ENCODE assay signal across 9 cellular contexts in genomic region chr4:76200771-76201224, GRCh38. TPM values are rescaled to one million over a fixed set of nuclear protein-coding genes. Genes with fewer than 3 reads are reported as not detected.
A peak's percentile ranks its signal among the peaks of the same experiment; 100 is the strongest.
DNase-seq lines count a peak whose midpoint lies in the region; ATAC-seq lines count a peak whose summit lies in the region.
"Had no signal": no experiment of that assay in that cellular context is flagged by ENCODE, and none has a peak within 500 bp of the region (broad histone marks: within the 10 kb centered on the region; RNA-seq: fewer than 3 reads in every experiment).

No MANE protein-coding gene starts in this region.

- H3K4me1 ChIP-seq in trophoblast cell (ENCODE audit: control insufficient read depth in 1 of 2, insufficient read depth in 2 of 2, low read length in 2 of 2) = peaks cover 0 to 2% of the 10 kb centered on the region in 2 experiments

- H4K8ac ChIP-seq in trophoblast cell (ENCODE audit: low read depth, low read length) = no peak overlapping the region

- peaks cover 0 to 2% of the 10 kb centered on the region in 2 experiments for H3K36me3 ChIP-seq in trophoblast cell (ENCODE audit: control insufficient read depth in 1 of 2, insufficient read depth in 2 of 2, low read length in 2 of 2)

- no peak overlapping the region for H4K91ac ChIP-seq in trophoblast cell (ENCODE audit: low read depth, low read length)

- no CpG with 5 or more reads among the region's 4 CpGs for WGBS in trophoblast cell (ENCODE audit: extremely low coverage, insufficient coverage, insufficient read length)

- no peak overlapping the region for H3K18ac ChIP-seq in trophoblast cell (ENCODE audit: low read length)

- H2BK5ac ChIP-seq in trophoblast cell (ENCODE audit: low read depth, low read length, poor library complexity) = no peak overlapping the region

- DNase-seq in GF-D8 (lab: John Stamatoyannopoulos, UW) = peak; percentile 61
- peak; percentile 53 for DNase-seq in NCI-H2196 (lab: John Stamatoyannopoulos, UW; ENCODE audit: unreplicated experiment)
- no peak for DNase-seq in central memory CD8-positive, alpha-beta T cell (ENCODE audit: low spot score in 2 of 2)
- DNase-seq in trophoblast cell = peak; percentile 83 to 94
- DNase-seq in occipital lobe (lab: John Stamatoyannopoulos, UW) = no peak
- DNase-seq in activated CD4-positive, alpha-beta T cell treated with anti-CD3 and anti-CD28 coated beads for 1 hour = no peak
- DNase-seq in Ammon's horn (ENCODE audit: low spot score) = no peak
- DNase-seq: brain microvascular endothelial cell had no signal

- H3K4me3 Mint-ChIP-seq in central memory CD8-positive, alpha-beta T cell = peak overlapping the region; percentile 8

- no peak overlapping the region for H3K4ac ChIP-seq in trophoblast cell (ENCODE audit: low read depth, low read length)

- no peak for ATAC-seq in central memory CD8-positive, alpha-beta T cell (replicated peaks; ENCODE audit: extremely low read depth, poor library complexity, severe bottlenecking)
- ATAC-seq in HG03097 (IDR thresholded peaks at IDR 0.05; ENCODE audit: low FRiP score, unreplicated experiment) = no peak

- no peak overlapping the region for H3K27ac ChIP-seq in trophoblast cell (ENCODE audit: low read depth, low read length)

- no peak overlapping the region for H3K14ac ChIP-seq in trophoblast cell (ENCODE audit: low read length)

- H3K9me3 ChIP-seq in trophoblast cell (ENCODE audit: insufficient read depth, low read depth, low read length) = no peaks in the 10 kb centered on the region

- no peaks in the 10 kb centered on the region for H3K79me1 ChIP-seq in trophoblast cell (ENCODE audit: low read length)

- H2AFZ ChIP-seq in trophoblast cell (ENCODE audit: insufficient read depth, low read length, poor library complexity) = no peak overlapping the region

- no peaks in the 10 kb centered on the region for H3K27me3 ChIP-seq in trophoblast cell (ENCODE audit: insufficient read depth, low read length)
- H3K27me3 ChIP-seq: brain microvascular endothelial cell had no signal

- H3K9me3 Mint-ChIP-seq in central memory CD8-positive, alpha-beta T cell = no peaks in the 10 kb centered on the region

- no peak overlapping the region for H3K4me3 ChIP-seq in trophoblast cell (ENCODE audit: low read depth, low read length)

- H2BK12ac ChIP-seq in trophoblast cell (ENCODE audit: low read length) = no peak overlapping the region

- no peak overlapping the region for H3K4me2 ChIP-seq in trophoblast cell (ENCODE audit: low read length)

- H3K27ac Mint-ChIP-seq in central memory CD8-positive, alpha-beta T cell (ENCODE audit: low read depth) = no peak overlapping the region

- H3K36me3 Mint-ChIP-seq in central memory CD8-positive, alpha-beta T cell (ENCODE audit: insufficient read depth) = no peaks in the 10 kb centered on the region

- no peak overlapping the region for H2AK5ac ChIP-seq in trophoblast cell (ENCODE audit: low read length)

- no peak overlapping the region for H4K12ac ChIP-seq in trophoblast cell (ENCODE audit: low read depth, low read length)

- H3K9ac ChIP-seq in trophoblast cell (ENCODE audit: low read length) = no peak overlapping the region

- no peak overlapping the region for H3K23ac ChIP-seq in trophoblast cell (ENCODE audit: low read length)

- no peak overlapping the region for H2BK120ac ChIP-seq in trophoblast cell (ENCODE audit: insufficient read depth, low read length, poor library complexity)

- H3K4me1 Mint-ChIP-seq in central memory CD8-positive, alpha-beta T cell = peaks cover 37% of the 10 kb centered on the region

- no peaks in the 10 kb centered on the region for H3K27me3 Mint-ChIP-seq in central memory CD8-positive, alpha-beta T cell

- no peaks in the 10 kb centered on the region for H3K79me2 ChIP-seq in trophoblast cell (ENCODE audit: control insufficient read depth, insufficient read depth, low read length, poor library complexity)

RNA-seq across cellular contexts. Expression of gene SCARB2, which starts 12.8 kb away (rescaled TPM):
- 45.2 and 49.8 TPM in 2 replicates for polyA plus RNA-seq in trophoblast cell (2013)
- 223 TPM for total RNA-seq in occipital lobe

RNA-seq across cellular contexts. Expression of gene FAM47E, which starts 50.7 kb away (rescaled TPM):
- 0.38 and 0.47 TPM in 2 replicates for polyA plus RNA-seq in trophoblast cell (2013)
- 3.9 TPM for total RNA-seq in occipital lobe

RNA-seq across cellular contexts. Expression of gene NUP54, which starts 52.6 kb away (rescaled TPM):
- polyA plus RNA-seq in trophoblast cell (2013) = 28.5 and 29.6 TPM in 2 replicates
- total RNA-seq in occipital lobe = 162 TPM

Comparison
In these comparisons a context has a peak if more than half of its experiments do, and no peak if none do; other contexts are left out.
1. DNase-seq: peak in GF-D8 (single experiment), NCI-H2196 (single experiment) and trophoblast cell (2 of 2); none in central memory CD8-positive, alpha-beta T cell (0 of 2), occipital lobe (single experiment), activated CD4-positive, alpha-beta T cell treated with anti-CD3 and anti-CD28 coated beads for 1 hour (single experiment) and Ammon's horn (single experiment).